In genomic region chr2:61538179-61538919, GRCh38 we compare ENCODE assay signal across 8 cellular contexts. TPM values are rescaled to one million over a fixed set of nuclear protein-coding genes. Genes with fewer than 3 reads are reported as not detected.
DNase-seq lines count a peak whose midpoint lies in the region; ATAC-seq, FAIRE-seq and TF ChIP-seq lines count a peak whose summit lies in the region.

Gene XPO1 (minus strand): TSS chr2:61538356. CDS start chr2:61533897, 4,459 bp downstream.

- H3K27ac ChIP-seq in 22Rv1 (peak within 1 kb of the TSS; percentile 98), body of pancreas (peak within 1 kb of the TSS; percentile 95 to 98 (median 97)), sigmoid colon (peak within 1 kb of the TSS; percentile 87 to 99 (median 96))

- FAIRE-seq in TTC549 (lab: Jason Lieb, UNC), result peak; percentile 96

- H3K36me3 ChIP-seq in body of pancreas (replicated peaks in 1 of 2; ENCODE audit: insufficient read depth in 1 of 2, low read depth in 2 of 2) (no peaks in the 10 kb centered on the region), sigmoid colon (no peaks in the 10 kb centered on the region)

- H3K4me1 ChIP-seq in body of pancreas (peaks cover 30% of the 10 kb centered on the region), sigmoid colon (peaks cover 0 to 35% (median 31%) of the 10 kb centered on the region in 4 donors)

- peak; percentile 70 for ATAC-seq in GM18520 (IDR thresholded peaks at IDR 0.05; ENCODE audit: unreplicated experiment)
- ATAC-seq in HG03064 (IDR thresholded peaks at IDR 0.05; ENCODE audit: low read depth, unreplicated experiment), result peak; percentile 80
- peak; percentile 90 for ATAC-seq in body of pancreas

- H3K4me3 ChIP-seq in body of pancreas (peak within 1 kb of the TSS; percentile 77 to 85), sigmoid colon (peak within 1 kb of the TSS; percentile 74 to 93 (median 87))

- intact Hi-C loops in body of pancreas (cut with DNase I), result no loop called here
- intact Hi-C loops in sigmoid colon (cut with DNase I), result loop anchor here (1.0 to 10.0 kb wide), 6 partner anchors 67 to 654 kb away; partner anchors contain the start of genes FAM161A, REL and USP34

- TF ChIP-seq POLR2A in body of pancreas (IDR thresholded peaks at IDR 0.05) (peak; percentile 88 to 89 (median 88)), sigmoid colon (IDR thresholded peaks at IDR 0.05) (peak; percentile 93 to 96)

- no peaks in the 10 kb centered on the region for H3K9me3 ChIP-seq in body of pancreas
- no peaks in the 10 kb centered on the region for H3K9me3 ChIP-seq in sigmoid colon

- peak; percentile 99 for DNase-seq in NCI-H2107 treated with DMSO at 0.1 percent for 48 hours (lab: John Stamatoyannopoulos, UW; ENCODE audit: unreplicated experiment)
- DNase-seq in body of pancreas, result peak; percentile 99
- peak; percentile 99 for DNase-seq in iPS DF 19.7 (ENCODE audit: low read depth, low spot score)
- peak; percentile 100 for DNase-seq in sigmoid colon

- TF ChIP-seq EP300 in sigmoid colon (IDR thresholded peaks at IDR 0.05), result peak in 2 of 4 donors; percentile 25 to 65

- WGBS in body of pancreas, 2 donors, result 0 to 1% methylated on average over 42 to 65 of the region's 65 CpGs
- WGBS in sigmoid colon, 2 donors, result 0 to 1% methylated on average over 65 of the region's 65 CpGs

- TF ChIP-seq CTCF in 22Rv1 (IDR thresholded peaks at IDR 0.05), result no peak
- TF ChIP-seq CTCF in body of pancreas (IDR thresholded peaks at IDR 0.05), result no peak
- TF ChIP-seq CTCF in sigmoid colon (IDR thresholded peaks at IDR 0.05), result no peak

- H3K27me3 ChIP-seq in body of pancreas (no peaks in the 10 kb centered on the region), sigmoid colon (no peaks in the 10 kb centered on the region)

RNA-seq across cellular contexts. Expression of gene XPO1, which starts in this region (rescaled TPM):
- total RNA-seq in body of pancreas (10 to 100 TPM; 55.7 to 70.0 TPM), sigmoid colon (100 to 1,000 TPM in 3 of 4 donors, 10 to 100 TPM in 1; 90.6 to 460 (median 113) TPM)
- polyA plus RNA-seq in sigmoid colon, result 10 to 100 TPM; 23.4 to 63.3 (median 25.2) TPM

Comparison
In these comparisons a context has a peak if more than half of its experiments do, and no peak if none do; other contexts are left out.
1. Peak in every context shown above with its lines: DNase-seq, ATAC-seq, H3K4me3 ChIP-seq and H3K27ac ChIP-seq.